Comparison of ENCODE assay signal across 18 cellular contexts in the genomic region with DNA sequence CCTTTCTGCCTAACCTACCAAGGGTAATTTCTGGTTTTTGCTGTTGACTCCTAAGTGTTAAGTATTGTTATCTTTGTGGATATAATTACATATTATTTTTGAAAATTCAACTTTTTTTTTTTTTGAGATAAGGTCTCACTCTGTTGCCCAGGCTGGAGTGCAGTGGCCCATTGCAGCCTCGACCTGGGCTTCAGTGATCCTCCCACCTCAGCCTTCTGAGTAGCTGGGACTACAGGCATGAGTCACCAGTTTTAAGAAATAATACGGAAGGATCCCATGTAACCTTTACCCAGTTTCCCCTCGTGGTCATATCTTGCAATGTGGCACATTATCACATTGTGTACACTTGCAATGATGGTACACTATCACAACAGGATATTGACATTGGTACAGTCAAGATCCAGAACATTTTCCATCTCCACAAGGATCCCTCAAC. TPM values are rescaled to one million over a fixed set of nuclear protein-coding genes. Genes with fewer than 3 reads are reported as not detected.
DNase-seq lines count a peak whose midpoint lies in the region; ATAC-seq and TF ChIP-seq lines count a peak whose summit lies in the region.
"Had no signal": no experiment of that assay in that cellular context is flagged by ENCODE, and none has a peak within 500 bp of the region (broad histone marks: within the 10 kb centered on the region; RNA-seq: fewer than 3 reads in every experiment).

No MANE protein-coding gene starts in this region.

- no peaks in the 10 kb centered on the region for H3K27me3 ChIP-seq in BLaER1 treated with 17β-estradiol and CSF1 and Interleukin-3, amounts not matched to agents 10 nM and 100 nM
- H3K27me3 ChIP-seq: BE2C, hepatocyte, uterus had no signal

- peaks cover 0 to 36% (median 13%) of the 10 kb centered on the region in 11 experiments; a peak in 10 of 22 replicates for H3K36me3 ChIP-seq in BLaER1 treated with 17β-estradiol and CSF1 and Interleukin-3, amounts not matched to agents 10 nM and 100 nM
- H3K36me3 ChIP-seq: BE2C, uterus had no signal

- H4K20me1 ChIP-seq in BLaER1 treated with 17β-estradiol and CSF1 and Interleukin-3, amounts not matched to agents 10 nM and 100 nM = peaks cover 0 to 74% (median 57%) of the 10 kb centered on the region in 11 experiments; a peak in 18 of 22 replicates

- no peak for ATAC-seq in HG03025 (IDR thresholded peaks at IDR 0.05; ENCODE audit: low FRiP score, unreplicated experiment)
- ATAC-seq: stimulated activated naive B cell treated with anti-CD40 and anti-IgM and Interleukin-4, amounts not matched to agents 10 μg/mL and 1 μg/mL and 100 μg/mL, for 72 hours had no signal

- peak overlapping the region in 2 of 10 experiments; percentile 0 to 12; a peak in 2 of 20 replicates for H3K4me3 ChIP-seq in BLaER1 treated with 17β-estradiol and CSF1 and Interleukin-3, amounts not matched to agents 10 nM and 100 nM
- no peak overlapping the region for H3K4me3 ChIP-seq in epithelial cell of esophagus (ENCODE audit: low read length)
- H3K4me3 ChIP-seq: HAP-1, hepatocyte, uterus had no signal

- peak overlapping the region in 2 of 11 experiments; percentile 20 to 28; a peak in 3 of 22 replicates for H3K27ac ChIP-seq in BLaER1 treated with 17β-estradiol and CSF1 and Interleukin-3, amounts not matched to agents 10 nM and 100 nM
- H3K27ac ChIP-seq: hepatocyte, uterus had no signal

- DNase-seq in GF-D8 (lab: John Stamatoyannopoulos, UW) = peak; percentile 25
- DNase-seq in SIG-M5 (lab: John Stamatoyannopoulos, UW) = peak; percentile 44
- DNase-seq in epithelial cell of esophagus (ENCODE audit: low read depth) = peak; percentile 7
- no peak for DNase-seq in HT-29 (ENCODE audit: low spot score)
- no peak for DNase-seq in superior temporal gyrus (ENCODE audit: extremely low spot score)
- DNase-seq: BE2C; DMS79; kidney glomerular epithelial cell; midbrain; NCI-H2029; NCI-H69; RPMI8226; stimulated activated naive B cell treated with anti-CD40 and anti-IgM and Interleukin-4, amounts not matched to agents 10 μg/mL and 1 μg/mL and 100 μg/mL, for 72 hours; uterus had no signal

- no peak overlapping the region for H3K9ac ChIP-seq in BLaER1 treated with 17β-estradiol and CSF1 and Interleukin-3, amounts not matched to agents 10 nM and 100 nM

- peaks cover 0 to 31% (median 21%) of the 10 kb centered on the region in 11 experiments; a peak in 14 of 22 replicates for H3K9me3 ChIP-seq in BLaER1 treated with 17β-estradiol and CSF1 and Interleukin-3, amounts not matched to agents 10 nM and 100 nM (replicated peaks in 1 of 11)
- H3K9me3 ChIP-seq: BE2C, HAP-1, uterus had no signal

- no peak for TF ChIP-seq CTCF in epithelial cell of esophagus (IDR thresholded peaks at IDR 0.05; ENCODE audit: insufficient read depth, low read depth, low read length, missing control alignments)

- H3K4me2 ChIP-seq in BLaER1 treated with 17β-estradiol and CSF1 and Interleukin-3, amounts not matched to agents 10 nM and 100 nM = peak overlapping the region; percentile 69 to 99 (median 89); a peak in 21 of 22 replicates

- H3K4me1 ChIP-seq in BLaER1 treated with 17β-estradiol and CSF1 and Interleukin-3, amounts not matched to agents 10 nM and 100 nM = peaks cover 40 to 61% (median 51%) of the 10 kb centered on the region in 10 experiments
- H3K4me1 ChIP-seq: BE2C, uterus had no signal

RNA-seq across cellular contexts. Expression of a gene that starts 3.1 kb away (rescaled TPM):
- total RNA-seq in HT-29 (2014; rRNA removed; shearing (Covaris generic)) = 17.6 and 19.8 TPM in 2 replicates

RNA-seq across cellular contexts. Expression of a gene that starts 20.5 kb away (rescaled TPM):
- 1.4 TPM in 2 replicates for total RNA-seq in HT-29 (2014; rRNA removed; shearing (Covaris generic))

Comparison
In these comparisons a context has a peak if more than half of its experiments do, and no peak if none do; other contexts are left out.
1. DNase-seq: peak in GF-D8 (single experiment), SIG-M5 (single experiment) and epithelial cell of esophagus (single experiment); none in HT-29 (single experiment) and superior temporal gyrus (single experiment).